1 cellular context compared by ENCODE assay signal in the genomic region with DNA sequence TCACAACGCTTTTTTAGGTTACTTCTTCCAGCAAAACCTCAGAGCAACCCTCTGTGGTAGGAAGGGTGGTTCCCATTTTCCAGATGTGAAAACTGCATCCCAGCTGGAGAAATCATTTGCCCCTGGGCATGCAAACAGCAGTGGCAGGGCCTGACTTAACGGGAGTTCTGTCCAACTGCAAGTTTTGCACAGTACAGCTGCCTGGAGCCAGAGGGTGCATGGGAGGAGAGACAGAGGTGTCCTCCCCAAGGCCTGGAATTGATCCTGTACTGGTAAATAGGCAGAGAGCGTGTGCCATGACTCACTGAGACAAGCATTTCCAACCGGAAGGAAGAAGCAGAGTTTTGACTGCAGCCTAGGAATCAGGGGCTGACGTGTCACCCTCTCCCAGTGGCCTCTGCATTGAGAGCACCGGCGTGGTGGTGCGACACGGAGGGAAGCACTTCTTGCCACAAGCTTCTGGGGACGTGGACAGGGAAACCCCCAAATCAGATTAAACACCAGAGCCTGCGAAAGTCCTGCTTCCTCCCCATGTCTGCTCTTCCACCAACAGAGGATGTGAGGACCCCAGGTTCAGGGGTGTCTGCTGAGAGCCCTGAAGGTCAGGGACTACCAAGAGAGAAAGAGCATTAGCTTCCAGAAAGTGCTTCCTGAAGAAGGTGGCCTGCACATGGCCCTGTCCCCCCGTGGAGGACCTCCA.
TF ChIP-seq lines count a peak whose summit lies in the region.

No MANE protein-coding gene starts in this region.

TF ChIP-seq in HepG2, 621 proteins besides CTCF, POLR2A, EP300 and RAD21 (continued from another document and continues in another):
- TF ChIP-seq, protein P1, sequence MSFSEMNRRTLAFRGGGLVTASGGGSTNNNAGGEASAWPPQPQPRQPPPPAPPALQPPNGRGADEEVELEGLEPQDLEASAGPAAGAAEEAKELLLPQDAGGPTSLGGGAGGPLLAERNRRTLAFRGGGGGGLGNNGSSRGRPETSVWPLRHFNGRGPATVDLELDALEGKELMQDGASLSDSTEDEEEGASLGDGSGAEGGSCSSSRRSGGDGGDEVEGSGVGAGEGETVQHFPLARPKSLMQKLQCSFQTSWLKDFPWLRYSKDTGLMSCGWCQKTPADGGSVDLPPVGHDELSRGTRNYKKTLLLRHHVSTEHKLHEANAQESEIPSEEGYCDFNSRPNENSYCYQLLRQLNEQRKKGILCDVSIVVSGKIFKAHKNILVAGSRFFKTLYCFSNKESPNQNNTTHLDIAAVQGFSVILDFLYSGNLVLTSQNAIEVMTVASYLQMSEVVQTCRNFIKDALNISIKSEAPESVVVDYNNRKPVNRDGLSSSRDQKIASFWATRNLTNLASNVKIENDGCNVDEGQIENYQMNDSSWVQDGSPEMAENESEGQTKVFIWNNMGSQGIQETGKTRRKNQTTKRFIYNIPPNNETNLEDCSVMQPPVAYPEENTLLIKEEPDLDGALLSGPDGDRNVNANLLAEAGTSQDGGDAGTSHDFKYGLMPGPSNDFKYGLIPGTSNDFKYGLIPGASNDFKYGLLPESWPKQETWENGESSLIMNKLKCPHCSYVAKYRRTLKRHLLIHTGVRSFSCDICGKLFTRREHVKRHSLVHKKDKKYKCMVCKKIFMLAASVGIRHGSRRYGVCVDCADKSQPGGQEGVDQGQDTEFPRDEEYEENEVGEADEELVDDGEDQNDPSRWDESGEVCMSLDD (CRISPR knock-in tag; IDR thresholded peaks at IDR 0.05; ENCODE audit: borderline replicate concordance), result no peak
- TF ChIP-seq, protein P2, sequence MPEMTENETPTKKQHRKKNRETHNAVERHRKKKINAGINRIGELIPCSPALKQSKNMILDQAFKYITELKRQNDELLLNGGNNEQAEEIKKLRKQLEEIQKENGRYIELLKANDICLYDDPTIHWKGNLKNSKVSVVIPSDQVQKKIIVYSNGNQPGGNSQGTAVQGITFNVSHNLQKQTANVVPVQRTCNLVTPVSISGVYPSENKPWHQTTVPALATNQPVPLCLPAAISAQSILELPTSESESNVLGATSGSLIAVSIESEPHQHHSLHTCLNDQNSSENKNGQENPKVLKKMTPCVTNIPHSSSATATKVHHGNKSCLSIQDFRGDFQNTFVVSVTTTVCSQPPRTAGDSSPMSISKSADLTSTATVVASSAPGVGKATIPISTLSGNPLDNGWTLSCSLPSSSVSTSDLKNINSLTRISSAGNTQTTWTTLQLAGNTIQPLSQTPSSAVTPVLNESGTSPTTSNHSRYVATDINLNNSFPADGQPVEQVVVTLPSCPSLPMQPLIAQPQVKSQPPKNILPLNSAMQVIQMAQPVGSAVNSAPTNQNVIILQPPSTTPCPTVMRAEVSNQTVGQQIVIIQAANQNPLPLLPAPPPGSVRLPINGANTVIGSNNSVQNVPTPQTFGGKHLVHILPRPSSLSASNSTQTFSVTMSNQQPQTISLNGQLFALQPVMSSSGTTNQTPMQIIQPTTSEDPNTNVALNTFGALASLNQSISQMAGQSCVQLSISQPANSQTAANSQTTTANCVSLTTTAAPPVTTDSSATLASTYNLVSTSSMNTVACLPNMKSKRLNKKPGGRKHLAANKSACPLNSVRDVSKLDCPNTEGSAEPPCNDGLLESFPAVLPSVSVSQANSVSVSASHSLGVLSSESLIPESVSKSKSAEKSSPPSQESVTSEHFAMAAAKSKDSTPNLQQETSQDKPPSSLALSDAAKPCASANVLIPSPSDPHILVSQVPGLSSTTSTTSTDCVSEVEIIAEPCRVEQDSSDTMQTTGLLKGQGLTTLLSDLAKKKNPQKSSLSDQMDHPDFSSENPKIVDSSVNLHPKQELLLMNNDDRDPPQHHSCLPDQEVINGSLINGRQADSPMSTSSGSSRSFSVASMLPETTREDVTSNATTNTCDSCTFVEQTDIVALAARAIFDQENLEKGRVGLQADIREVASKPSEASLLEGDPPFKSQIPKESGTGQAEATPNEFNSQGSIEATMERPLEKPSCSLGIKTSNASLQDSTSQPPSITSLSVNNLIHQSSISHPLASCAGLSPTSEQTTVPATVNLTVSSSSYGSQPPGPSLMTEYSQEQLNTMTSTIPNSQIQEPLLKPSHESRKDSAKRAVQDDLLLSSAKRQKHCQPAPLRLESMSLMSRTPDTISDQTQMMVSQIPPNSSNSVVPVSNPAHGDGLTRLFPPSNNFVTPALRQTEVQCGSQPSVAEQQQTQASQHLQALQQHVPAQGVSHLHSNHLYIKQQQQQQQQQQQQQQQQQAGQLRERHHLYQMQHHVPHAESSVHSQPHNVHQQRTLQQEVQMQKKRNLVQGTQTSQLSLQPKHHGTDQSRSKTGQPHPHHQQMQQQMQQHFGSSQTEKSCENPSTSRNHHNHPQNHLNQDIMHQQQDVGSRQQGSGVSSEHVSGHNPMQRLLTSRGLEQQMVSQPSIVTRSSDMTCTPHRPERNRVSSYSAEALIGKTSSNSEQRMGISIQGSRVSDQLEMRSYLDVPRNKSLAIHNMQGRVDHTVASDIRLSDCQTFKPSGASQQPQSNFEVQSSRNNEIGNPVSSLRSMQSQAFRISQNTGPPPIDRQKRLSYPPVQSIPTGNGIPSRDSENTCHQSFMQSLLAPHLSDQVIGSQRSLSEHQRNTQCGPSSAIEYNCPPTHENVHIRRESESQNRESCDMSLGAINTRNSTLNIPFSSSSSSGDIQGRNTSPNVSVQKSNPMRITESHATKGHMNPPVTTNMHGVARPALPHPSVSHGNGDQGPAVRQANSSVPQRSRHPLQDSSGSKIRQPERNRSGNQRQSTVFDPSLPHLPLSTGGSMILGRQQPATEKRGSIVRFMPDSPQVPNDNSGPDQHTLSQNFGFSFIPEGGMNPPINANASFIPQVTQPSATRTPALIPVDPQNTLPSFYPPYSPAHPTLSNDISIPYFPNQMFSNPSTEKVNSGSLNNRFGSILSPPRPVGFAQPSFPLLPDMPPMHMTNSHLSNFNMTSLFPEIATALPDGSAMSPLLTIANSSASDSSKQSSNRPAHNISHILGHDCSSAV (CRISPR knock-in tag; IDR thresholded peaks at IDR 0.05; ENCODE audit: borderline replicate concordance), result no peak
- TF ChIP-seq MED13 (CRISPR knock-in tag; IDR thresholded peaks at IDR 0.05) (no peak), ZSCAN29 (CRISPR knock-in tag; conservative IDR thresholded peaks at IDR 0.05) (0 out of 2 replicates have a peak, but pooled peaks have one; percentile 21), ZNF441 (CRISPR knock-in tag; IDR thresholded peaks at IDR 0.05; ENCODE audit: borderline replicate concordance) (peak; percentile 30; the same call in 1 of the 2 replicates), PRMT3 (CRISPR knock-in tag; IDR thresholded peaks at IDR 0.05; ENCODE audit: borderline replicate concordance, low read depth) (no peak), FOSL1 (CRISPR knock-in tag; IDR thresholded peaks at IDR 0.05; ENCODE audit: borderline replicate concordance) (peak; percentile 47; the same call in 1 of the 2 replicates), ZSCAN12 (CRISPR knock-in tag; IDR thresholded peaks at IDR 0.05) (no peak), ZSCAN22 (CRISPR knock-in tag; IDR thresholded peaks at IDR 0.05) (no peak), PHB2 (IDR thresholded peaks at IDR 0.05; ENCODE audit: partially characterized antibody) (no peak), HMGA1 (CRISPR knock-in tag; conservative IDR thresholded peaks at IDR 0.05) (no peak), SMARCC2 (IDR thresholded peaks at IDR 0.05) (no peak), TBP (CRISPR knock-in tag; IDR thresholded peaks at IDR 0.05) (no peak), ZBTB20 (CRISPR knock-in tag; IDR thresholded peaks at IDR 0.05; ENCODE audit: borderline replicate concordance, low read depth) (no peak), ZNF841 (CRISPR knock-in tag; IDR thresholded peaks at IDR 0.05; ENCODE audit: borderline replicate concordance) (no peak), ZNF605 (CRISPR knock-in tag; IDR thresholded peaks at IDR 0.05) (0 out of 2 replicates have a peak, but pooled peaks have one; percentile 41), ZNF790 (CRISPR knock-in tag; IDR thresholded peaks at IDR 0.05; ENCODE audit: borderline replicate concordance) (no peak), ZIK1 (CRISPR knock-in tag; IDR thresholded peaks at IDR 0.05; ENCODE audit: borderline replicate concordance, low read depth) (no peak)
- TF ChIP-seq, protein P3, sequence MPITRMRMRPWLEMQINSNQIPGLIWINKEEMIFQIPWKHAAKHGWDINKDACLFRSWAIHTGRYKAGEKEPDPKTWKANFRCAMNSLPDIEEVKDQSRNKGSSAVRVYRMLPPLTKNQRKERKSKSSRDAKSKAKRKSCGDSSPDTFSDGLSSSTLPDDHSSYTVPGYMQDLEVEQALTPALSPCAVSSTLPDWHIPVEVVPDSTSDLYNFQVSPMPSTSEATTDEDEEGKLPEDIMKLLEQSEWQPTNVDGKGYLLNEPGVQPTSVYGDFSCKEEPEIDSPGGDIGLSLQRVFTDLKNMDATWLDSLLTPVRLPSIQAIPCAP (CRISPR knock-in tag; IDR thresholded peaks at IDR 0.05; ENCODE audit: low read depth), result no peak
- TF ChIP-seq, protein P4, sequence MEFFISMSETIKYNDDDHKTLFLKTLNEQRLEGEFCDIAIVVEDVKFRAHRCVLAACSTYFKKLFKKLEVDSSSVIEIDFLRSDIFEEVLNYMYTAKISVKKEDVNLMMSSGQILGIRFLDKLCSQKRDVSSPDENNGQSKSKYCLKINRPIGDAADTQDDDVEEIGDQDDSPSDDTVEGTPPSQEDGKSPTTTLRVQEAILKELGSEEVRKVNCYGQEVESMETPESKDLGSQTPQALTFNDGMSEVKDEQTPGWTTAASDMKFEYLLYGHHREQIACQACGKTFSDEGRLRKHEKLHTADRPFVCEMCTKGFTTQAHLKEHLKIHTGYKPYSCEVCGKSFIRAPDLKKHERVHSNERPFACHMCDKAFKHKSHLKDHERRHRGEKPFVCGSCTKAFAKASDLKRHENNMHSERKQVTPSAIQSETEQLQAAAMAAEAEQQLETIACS (CRISPR knock-in tag; IDR thresholded peaks at IDR 0.05), result no peak
- TF ChIP-seq, protein P5, sequence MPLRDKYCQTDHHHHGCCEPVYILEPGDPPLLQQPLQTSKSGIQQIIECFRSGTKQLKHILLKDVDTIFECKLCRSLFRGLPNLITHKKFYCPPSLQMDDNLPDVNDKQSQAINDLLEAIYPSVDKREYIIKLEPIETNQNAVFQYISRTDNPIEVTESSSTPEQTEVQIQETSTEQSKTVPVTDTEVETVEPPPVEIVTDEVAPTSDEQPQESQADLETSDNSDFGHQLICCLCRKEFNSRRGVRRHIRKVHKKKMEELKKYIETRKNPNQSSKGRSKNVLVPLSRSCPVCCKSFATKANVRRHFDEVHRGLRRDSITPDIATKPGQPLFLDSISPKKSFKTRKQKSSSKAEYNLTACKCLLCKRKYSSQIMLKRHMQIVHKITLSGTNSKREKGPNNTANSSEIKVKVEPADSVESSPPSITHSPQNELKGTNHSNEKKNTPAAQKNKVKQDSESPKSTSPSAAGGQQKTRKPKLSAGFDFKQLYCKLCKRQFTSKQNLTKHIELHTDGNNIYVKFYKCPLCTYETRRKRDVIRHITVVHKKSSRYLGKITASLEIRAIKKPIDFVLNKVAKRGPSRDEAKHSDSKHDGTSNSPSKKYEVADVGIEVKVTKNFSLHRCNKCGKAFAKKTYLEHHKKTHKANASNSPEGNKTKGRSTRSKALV (CRISPR knock-in tag; IDR thresholded peaks at IDR 0.05), result no peak
- TF ChIP-seq, protein P6, sequence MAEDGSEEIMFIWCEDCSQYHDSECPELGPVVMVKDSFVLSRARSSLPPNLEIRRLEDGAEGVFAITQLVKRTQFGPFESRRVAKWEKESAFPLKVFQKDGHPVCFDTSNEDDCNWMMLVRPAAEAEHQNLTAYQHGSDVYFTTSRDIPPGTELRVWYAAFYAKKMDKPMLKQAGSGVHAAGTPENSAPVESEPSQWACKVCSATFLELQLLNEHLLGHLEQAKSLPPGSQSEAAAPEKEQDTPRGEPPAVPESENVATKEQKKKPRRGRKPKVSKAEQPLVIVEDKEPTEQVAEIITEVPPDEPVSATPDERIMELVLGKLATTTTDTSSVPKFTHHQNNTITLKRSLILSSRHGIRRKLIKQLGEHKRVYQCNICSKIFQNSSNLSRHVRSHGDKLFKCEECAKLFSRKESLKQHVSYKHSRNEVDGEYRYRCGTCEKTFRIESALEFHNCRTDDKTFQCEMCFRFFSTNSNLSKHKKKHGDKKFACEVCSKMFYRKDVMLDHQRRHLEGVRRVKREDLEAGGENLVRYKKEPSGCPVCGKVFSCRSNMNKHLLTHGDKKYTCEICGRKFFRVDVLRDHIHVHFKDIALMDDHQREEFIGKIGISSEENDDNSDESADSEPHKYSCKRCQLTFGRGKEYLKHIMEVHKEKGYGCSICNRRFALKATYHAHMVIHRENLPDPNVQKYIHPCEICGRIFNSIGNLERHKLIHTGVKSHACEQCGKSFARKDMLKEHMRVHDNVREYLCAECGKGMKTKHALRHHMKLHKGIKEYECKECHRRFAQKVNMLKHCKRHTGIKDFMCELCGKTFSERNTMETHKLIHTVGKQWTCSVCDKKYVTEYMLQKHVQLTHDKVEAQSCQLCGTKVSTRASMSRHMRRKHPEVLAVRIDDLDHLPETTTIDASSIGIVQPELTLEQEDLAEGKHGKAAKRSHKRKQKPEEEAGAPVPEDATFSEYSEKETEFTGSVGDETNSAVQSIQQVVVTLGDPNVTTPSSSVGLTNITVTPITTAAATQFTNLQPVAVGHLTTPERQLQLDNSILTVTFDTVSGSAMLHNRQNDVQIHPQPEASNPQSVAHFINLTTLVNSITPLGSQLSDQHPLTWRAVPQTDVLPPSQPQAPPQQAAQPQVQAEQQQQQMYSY (CRISPR knock-in tag; IDR thresholded peaks at IDR 0.05), result no peak
- TF ChIP-seq, protein P7, sequence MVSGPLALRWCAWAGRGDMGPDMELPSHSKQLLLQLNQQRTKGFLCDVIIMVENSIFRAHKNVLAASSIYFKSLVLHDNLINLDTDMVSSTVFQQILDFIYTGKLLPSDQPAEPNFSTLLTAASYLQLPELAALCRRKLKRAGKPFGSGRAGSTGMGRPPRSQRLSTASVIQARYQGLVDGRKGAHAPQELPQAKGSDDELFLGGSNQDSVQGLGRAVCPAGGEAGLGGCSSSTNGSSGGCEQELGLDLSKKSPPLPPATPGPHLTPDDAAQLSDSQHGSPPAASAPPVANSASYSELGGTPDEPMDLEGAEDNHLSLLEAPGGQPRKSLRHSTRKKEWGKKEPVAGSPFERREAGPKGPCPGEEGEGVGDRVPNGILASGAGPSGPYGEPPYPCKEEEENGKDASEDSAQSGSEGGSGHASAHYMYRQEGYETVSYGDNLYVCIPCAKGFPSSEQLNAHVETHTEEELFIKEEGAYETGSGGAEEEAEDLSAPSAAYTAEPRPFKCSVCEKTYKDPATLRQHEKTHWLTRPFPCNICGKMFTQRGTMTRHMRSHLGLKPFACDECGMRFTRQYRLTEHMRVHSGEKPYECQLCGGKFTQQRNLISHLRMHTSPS (CRISPR knock-in tag; IDR thresholded peaks at IDR 0.05; ENCODE audit: low read depth), result no peak; the same call in 1 of the 2 replicates
- TF ChIP-seq, protein P8, sequence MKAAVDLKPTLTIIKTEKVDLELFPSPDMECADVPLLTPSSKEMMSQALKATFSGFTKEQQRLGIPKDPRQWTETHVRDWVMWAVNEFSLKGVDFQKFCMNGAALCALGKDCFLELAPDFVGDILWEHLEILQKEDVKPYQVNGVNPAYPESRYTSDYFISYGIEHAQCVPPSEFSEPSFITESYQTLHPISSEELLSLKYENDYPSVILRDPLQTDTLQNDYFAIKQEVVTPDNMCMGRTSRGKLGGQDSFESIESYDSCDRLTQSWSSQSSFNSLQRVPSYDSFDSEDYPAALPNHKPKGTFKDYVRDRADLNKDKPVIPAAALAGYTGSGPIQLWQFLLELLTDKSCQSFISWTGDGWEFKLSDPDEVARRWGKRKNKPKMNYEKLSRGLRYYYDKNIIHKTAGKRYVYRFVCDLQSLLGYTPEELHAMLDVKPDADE (CRISPR knock-in tag; IDR thresholded peaks at IDR 0.05), result no peak
- TF ChIP-seq, protein P9, sequence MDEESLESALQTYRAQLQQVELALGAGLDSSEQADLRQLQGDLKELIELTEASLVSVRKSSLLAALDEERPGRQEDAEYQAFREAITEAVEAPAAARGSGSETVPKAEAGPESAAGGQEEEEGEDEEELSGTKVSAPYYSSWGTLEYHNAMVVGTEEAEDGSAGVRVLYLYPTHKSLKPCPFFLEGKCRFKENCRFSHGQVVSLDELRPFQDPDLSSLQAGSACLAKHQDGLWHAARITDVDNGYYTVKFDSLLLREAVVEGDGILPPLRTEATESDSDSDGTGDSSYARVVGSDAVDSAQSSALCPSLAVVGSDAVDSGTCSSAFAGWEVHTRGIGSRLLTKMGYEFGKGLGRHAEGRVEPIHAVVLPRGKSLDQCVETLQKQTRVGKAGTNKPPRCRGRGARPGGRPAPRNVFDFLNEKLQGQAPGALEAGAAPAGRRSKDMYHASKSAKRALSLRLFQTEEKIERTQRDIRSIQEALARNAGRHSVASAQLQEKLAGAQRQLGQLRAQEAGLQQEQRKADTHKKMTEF (CRISPR knock-in tag; IDR thresholded peaks at IDR 0.05), result peak; percentile 33; the same call in 1 of the 2 replicates
